ENCODE assay signal across 1 cellular context in genomic region chr19:10695401-10696398, GRCh38.
TF ChIP-seq lines count a peak whose summit lies in the region.

No MANE protein-coding gene starts in this region.

TF ChIP-seq in HepG2, 621 proteins besides CTCF, POLR2A, EP300 and RAD21 (continued from another document and continues in another):
- TF ChIP-seq, protein P1, sequence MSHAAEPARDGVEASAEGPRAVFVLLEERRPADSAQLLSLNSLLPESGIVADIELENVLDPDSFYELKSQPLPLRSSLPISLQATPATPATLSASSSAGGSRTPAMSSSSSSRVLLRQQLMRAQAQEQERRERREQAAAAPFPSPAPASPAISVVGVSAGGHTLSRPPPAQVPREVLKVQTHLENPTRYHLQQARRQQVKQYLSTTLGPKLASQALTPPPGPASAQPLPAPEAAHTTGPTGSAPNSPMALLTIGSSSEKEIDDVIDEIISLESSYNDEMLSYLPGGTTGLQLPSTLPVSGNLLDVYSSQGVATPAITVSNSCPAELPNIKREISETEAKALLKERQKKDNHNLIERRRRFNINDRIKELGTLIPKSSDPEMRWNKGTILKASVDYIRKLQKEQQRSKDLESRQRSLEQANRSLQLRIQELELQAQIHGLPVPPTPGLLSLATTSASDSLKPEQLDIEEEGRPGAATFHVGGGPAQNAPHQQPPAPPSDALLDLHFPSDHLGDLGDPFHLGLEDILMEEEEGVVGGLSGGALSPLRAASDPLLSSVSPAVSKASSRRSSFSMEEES (CRISPR knock-in tag; IDR thresholded peaks at IDR 0.05): peak; percentile 82
- TF ChIP-seq NFKB2 (CRISPR knock-in tag; IDR thresholded peaks at IDR 0.05; ENCODE audit: borderline replicate concordance): peak; percentile 98
- peak; percentile 88; the same call in 1 of the 2 replicates for TF ChIP-seq ZNF446 (CRISPR knock-in tag; IDR thresholded peaks at IDR 0.05)
- peak; percentile 67; the same call in 1 of the 2 replicates for TF ChIP-seq ZXDC (CRISPR knock-in tag; IDR thresholded peaks at IDR 0.05)
- no peak for TF ChIP-seq ZBTB14 (CRISPR knock-in tag; IDR thresholded peaks at IDR 0.05)
- TF ChIP-seq SP140L (CRISPR knock-in tag; IDR thresholded peaks at IDR 0.05; ENCODE audit: borderline replicate concordance): peak; percentile 90; the same call in 1 of the 2 replicates
- TF ChIP-seq, protein P2, sequence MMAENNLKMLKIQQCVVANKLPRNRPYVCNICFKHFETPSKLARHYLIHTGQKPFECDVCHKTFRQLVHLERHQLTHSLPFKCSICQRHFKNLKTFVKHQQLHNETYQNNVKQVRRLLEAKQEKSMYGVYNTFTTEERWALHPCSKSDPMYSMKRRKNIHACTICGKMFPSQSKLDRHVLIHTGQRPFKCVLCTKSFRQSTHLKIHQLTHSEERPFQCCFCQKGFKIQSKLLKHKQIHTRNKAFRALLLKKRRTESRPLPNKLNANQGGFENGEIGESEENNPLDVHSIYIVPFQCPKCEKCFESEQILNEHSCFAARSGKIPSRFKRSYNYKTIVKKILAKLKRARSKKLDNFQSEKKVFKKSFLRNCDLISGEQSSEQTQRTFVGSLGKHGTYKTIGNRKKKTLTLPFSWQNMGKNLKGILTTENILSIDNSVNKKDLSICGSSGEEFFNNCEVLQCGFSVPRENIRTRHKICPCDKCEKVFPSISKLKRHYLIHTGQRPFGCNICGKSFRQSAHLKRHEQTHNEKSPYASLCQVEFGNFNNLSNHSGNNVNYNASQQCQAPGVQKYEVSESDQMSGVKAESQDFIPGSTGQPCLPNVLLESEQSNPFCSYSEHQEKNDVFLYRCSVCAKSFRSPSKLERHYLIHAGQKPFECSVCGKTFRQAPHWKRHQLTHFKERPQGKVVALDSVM (CRISPR knock-in tag; IDR thresholded peaks at IDR 0.05): peak; percentile 39; the same call in 1 of the 2 replicates
- peak; percentile 91 for TF ChIP-seq MEIS1 (CRISPR knock-in tag; IDR thresholded peaks at IDR 0.05; ENCODE audit: borderline replicate concordance)
- peak; percentile 97 for TF ChIP-seq ZBTB49 (CRISPR knock-in tag; IDR thresholded peaks at IDR 0.05; ENCODE audit: borderline replicate concordance)
- TF ChIP-seq STAG1 (CRISPR knock-in tag; IDR thresholded peaks at IDR 0.05): peak; percentile 32; the same call in 1 of the 2 replicates
- peak; percentile 83; the same call in 1 of the 2 replicates for TF ChIP-seq PBX3 (CRISPR knock-in tag; IDR thresholded peaks at IDR 0.05; ENCODE audit: borderline replicate concordance)
- TF ChIP-seq ZBTB42 (CRISPR knock-in tag; IDR thresholded peaks at IDR 0.05): 0 out of 2 replicates have a peak, but pooled peaks have one; percentile 32
- TF ChIP-seq ZNF660 (CRISPR knock-in tag; IDR thresholded peaks at IDR 0.05; ENCODE audit: borderline replicate concordance, low read depth): peak; percentile 77; the same call in 1 of the 2 replicates
- TF ChIP-seq NR2F6 (IDR thresholded peaks at IDR 0.05): no peak
- peak; percentile 53; the same call in 1 of the 2 replicates for TF ChIP-seq NR2F6 (CRISPR knock-in tag; IDR thresholded peaks at IDR 0.05)
- TF ChIP-seq CBX5 (CRISPR knock-in tag; IDR thresholded peaks at IDR 0.05; ENCODE audit: borderline replicate concordance): peak; percentile 66; the same call in 1 of the 2 replicates
- TF ChIP-seq KLF11 (CRISPR knock-in tag; IDR thresholded peaks at IDR 0.05): peak; percentile 99
- peak; percentile 95; the same call in 1 of the 2 replicates for TF ChIP-seq PAX8 (CRISPR knock-in tag; IDR thresholded peaks at IDR 0.05; ENCODE audit: borderline replicate concordance)
- TF ChIP-seq, protein P3, sequence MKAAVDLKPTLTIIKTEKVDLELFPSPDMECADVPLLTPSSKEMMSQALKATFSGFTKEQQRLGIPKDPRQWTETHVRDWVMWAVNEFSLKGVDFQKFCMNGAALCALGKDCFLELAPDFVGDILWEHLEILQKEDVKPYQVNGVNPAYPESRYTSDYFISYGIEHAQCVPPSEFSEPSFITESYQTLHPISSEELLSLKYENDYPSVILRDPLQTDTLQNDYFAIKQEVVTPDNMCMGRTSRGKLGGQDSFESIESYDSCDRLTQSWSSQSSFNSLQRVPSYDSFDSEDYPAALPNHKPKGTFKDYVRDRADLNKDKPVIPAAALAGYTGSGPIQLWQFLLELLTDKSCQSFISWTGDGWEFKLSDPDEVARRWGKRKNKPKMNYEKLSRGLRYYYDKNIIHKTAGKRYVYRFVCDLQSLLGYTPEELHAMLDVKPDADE (CRISPR knock-in tag; IDR thresholded peaks at IDR 0.05): peak; percentile 87; the same call in 1 of the 2 replicates
- TF ChIP-seq, protein P4, sequence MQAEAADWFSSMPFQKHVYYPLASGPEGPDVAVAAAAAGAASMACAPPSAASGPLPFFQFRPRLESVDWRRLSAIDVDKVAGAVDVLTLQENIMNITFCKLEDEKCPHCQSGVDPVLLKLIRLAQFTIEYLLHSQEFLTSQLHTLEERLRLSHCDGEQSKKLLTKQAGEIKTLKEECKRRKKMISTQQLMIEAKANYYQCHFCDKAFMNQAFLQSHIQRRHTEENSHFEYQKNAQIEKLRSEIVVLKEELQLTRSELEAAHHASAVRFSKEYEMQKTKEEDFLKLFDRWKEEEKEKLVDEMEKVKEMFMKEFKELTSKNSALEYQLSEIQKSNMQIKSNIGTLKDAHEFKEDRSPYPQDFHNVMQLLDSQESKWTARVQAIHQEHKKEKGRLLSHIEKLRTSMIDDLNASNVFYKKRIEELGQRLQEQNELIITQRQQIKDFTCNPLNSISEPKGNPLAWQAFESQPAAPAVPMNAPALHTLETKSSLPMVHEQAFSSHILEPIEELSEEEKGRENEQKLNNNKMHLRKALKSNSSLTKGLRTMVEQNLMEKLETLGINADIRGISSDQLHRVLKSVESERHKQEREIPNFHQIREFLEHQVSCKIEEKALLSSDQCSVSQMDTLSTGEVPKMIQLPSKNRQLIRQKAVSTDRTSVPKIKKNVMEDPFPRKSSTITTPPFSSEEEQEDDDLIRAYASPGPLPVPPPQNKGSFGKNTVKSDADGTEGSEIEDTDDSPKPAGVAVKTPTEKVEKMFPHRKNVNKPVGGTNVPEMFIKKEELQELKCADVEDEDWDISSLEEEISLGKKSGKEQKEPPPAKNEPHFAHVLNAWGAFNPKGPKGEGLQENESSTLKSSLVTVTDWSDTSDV (CRISPR knock-in tag; IDR thresholded peaks at IDR 0.05): peak; percentile 85
- peak; percentile 74 for TF ChIP-seq ZFP91 (CRISPR knock-in tag; IDR thresholded peaks at IDR 0.05; ENCODE audit: borderline replicate concordance)
- TF ChIP-seq ZNF691 (CRISPR knock-in tag; IDR thresholded peaks at IDR 0.05; ENCODE audit: borderline replicate concordance, low read depth): peak; percentile 73; the same call in 1 of the 2 replicates
- peak; percentile 71; the same call in 1 of the 2 replicates for TF ChIP-seq TP53 (CRISPR knock-in tag; conservative IDR thresholded peaks at IDR 0.05)
- TF ChIP-seq, protein P5, sequence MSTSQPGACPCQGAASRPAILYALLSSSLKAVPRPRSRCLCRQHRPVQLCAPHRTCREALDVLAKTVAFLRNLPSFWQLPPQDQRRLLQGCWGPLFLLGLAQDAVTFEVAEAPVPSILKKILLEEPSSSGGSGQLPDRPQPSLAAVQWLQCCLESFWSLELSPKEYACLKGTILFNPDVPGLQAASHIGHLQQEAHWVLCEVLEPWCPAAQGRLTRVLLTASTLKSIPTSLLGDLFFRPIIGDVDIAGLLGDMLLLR (CRISPR knock-in tag; IDR thresholded peaks at IDR 0.05): peak; percentile 55; the same call in 1 of the 2 replicates
- TF ChIP-seq JUND (CRISPR knock-in tag; IDR thresholded peaks at IDR 0.05): no peak
- no peak for TF ChIP-seq MTA1 (CRISPR knock-in tag; IDR thresholded peaks at IDR 0.05; ENCODE audit: borderline replicate concordance)
- peak; percentile 98 for TF ChIP-seq NAIF1 (CRISPR knock-in tag; IDR thresholded peaks at IDR 0.05; ENCODE audit: borderline replicate concordance)
- peak; percentile 92; the same call in 1 of the 2 replicates for TF ChIP-seq GPN1 (CRISPR knock-in tag; IDR thresholded peaks at IDR 0.05; ENCODE audit: borderline replicate concordance)
- peak; percentile 97 for TF ChIP-seq MXI1 (IDR thresholded peaks at IDR 0.05; ENCODE audit: borderline replicate concordance, low read depth, low read length)
- TF ChIP-seq ZNF879 (CRISPR knock-in tag; IDR thresholded peaks at IDR 0.05): 0 out of 2 replicates have a peak, but pooled peaks have one; percentile 77
- TF ChIP-seq ZNF138 (CRISPR knock-in tag; IDR thresholded peaks at IDR 0.05; ENCODE audit: low read depth): peak; percentile 95
- no peak; the same call in 1 of the 2 replicates for TF ChIP-seq ZBTB3 (CRISPR knock-in tag; IDR thresholded peaks at IDR 0.05; ENCODE audit: borderline replicate concordance, low read depth)
- peak; percentile 95 for TF ChIP-seq SMAD3 (CRISPR knock-in tag; IDR thresholded peaks at IDR 0.05)
- TF ChIP-seq KDM5A (IDR thresholded peaks at IDR 0.05; ENCODE audit: borderline replicate concordance, low read length): no peak
- TF ChIP-seq HOXA5 (CRISPR knock-in tag; IDR thresholded peaks at IDR 0.05): peak; percentile 93
- TF ChIP-seq SATB2 (CRISPR knock-in tag; IDR thresholded peaks at IDR 0.05): peak; percentile 77; the same call in 1 of the 2 replicates
- peak; percentile 72; the same call in 1 of the 2 replicates for TF ChIP-seq ZNF354B (CRISPR knock-in tag; IDR thresholded peaks at IDR 0.05)
- 0 out of 2 replicates have a peak, but pooled peaks have one; percentile 58 for TF ChIP-seq ATAD3A (CRISPR knock-in tag; IDR thresholded peaks at IDR 0.05)
